10 cellular contexts compared by ENCODE assay signal in genomic region chr17:7673239-7673638, GRCh38. TPM values are rescaled to one million over a fixed set of nuclear protein-coding genes. Genes with fewer than 3 reads are reported as not detected.
DNase-seq lines count a peak whose midpoint lies in the region; ATAC-seq and TF ChIP-seq lines count a peak whose summit lies in the region.
"Had no signal": no experiment of that assay in that cellular context is flagged by ENCODE, and none has a peak within 500 bp of the region (broad histone marks: within the 10 kb centered on the region; RNA-seq: fewer than 3 reads in every experiment).

No MANE protein-coding gene starts in this region.

- no TSS peak for BruUV-seq in PC-9 (replicated peaks; lab: Mats Ljungman, UMichigan)

- CTCF ChIA-PET in SK-N-SH (lab: Yijun Ruan, JAX) (interaction anchor here (0.8 to 6.6 kb wide), 11 partner anchors 11 to 83 kb away, joined by 3 to 47 read pairs (median 5); partner anchors contain the start of genes ATP1B2, DNAH2, FXR2 and SAT2), PC-9 (lab: Charles Lee) (no interaction called here), RWPE1 (lab: Yijun Ruan, JAX) (interaction anchor here (0.5 to 1.6 kb wide), 5 partner anchors 14 to 331 kb away, joined by 3 to 7 read pairs (median 3); partner anchors contain the start of genes TP53 and WRAP53)

- H3F3A ChIP-seq in SK-N-SH (replicated peaks; ENCODE audit: insufficient read depth) (no peaks in the 10 kb centered on the region), PC-9 (ENCODE audit: insufficient read depth, low read depth) (no peaks in the 10 kb centered on the region; the same call in 1 of the 2 replicates)

- TF ChIP-seq CTCF in SK-N-SH (IDR thresholded peaks at IDR 0.05), result peak; percentile 56
- TF ChIP-seq CTCF in PC-9 (conservative IDR thresholded peaks at IDR 0.05), result peak; percentile 59
- TF ChIP-seq CTCF in RWPE1 (conservative IDR thresholded peaks at IDR 0.05; ENCODE audit: low read depth), result no peak

- no peaks in the 10 kb centered on the region for H3K27me3 ChIP-seq in SK-N-SH (ENCODE audit: insufficient read depth)
- no peaks in the 10 kb centered on the region for H3K27me3 ChIP-seq in PC-9 (ENCODE audit: insufficient read depth, low read depth)
- H3K27me3 ChIP-seq: tibial artery had no signal

- intact Hi-C loops in PC-9 (cut with micrococcal nuclease; ENCODE audit: unreplicated experiment), result no loop called here

- no peak overlapping the region for H2AFZ ChIP-seq in SK-N-SH (ENCODE audit: low read depth)
- H2AFZ ChIP-seq in PC-9, result no peak overlapping the region

- DNase-seq in SK-N-SH, result no peak
- DNase-seq in PC-9, result no peak
- peak; percentile 13 for DNase-seq in dermis blood vessel endothelial cell
- DNase-seq in stimulated activated CD4-positive, alpha-beta T cell treated with anti-CD3 and anti-CD28 coated beads, Interleukin-4, amount 100 ng/mL, for 4 hours, result peak; percentile 18 to 22
- DNase-seq in Ammon's horn (ENCODE audit: low spot score), result no peak
- DNase-seq in RWPE1 (ENCODE audit: low spot score), result no peak
- DNase-seq: tibial artery had no signal

- H3K9me3 ChIP-seq in SK-N-SH, result no peaks in the 10 kb centered on the region
- H3K9me3 ChIP-seq in PC-9 (ENCODE audit: insufficient read depth, low read depth), result peaks cover 7% of the 10 kb centered on the region; the same call in 1 of the 2 replicates

- H3K9me2 ChIP-seq in SK-N-SH (no peaks in the 10 kb centered on the region), PC-9 (ENCODE audit: insufficient read depth) (no peaks in the 10 kb centered on the region)

- peaks cover 20% of the 10 kb centered on the region; the same call in 1 of the 2 replicates for H3K79me2 ChIP-seq in SK-N-SH (ENCODE audit: insufficient read depth)
- no peaks in the 10 kb centered on the region for H3K79me2 ChIP-seq in PC-9 (ENCODE audit: low read depth)

- no peak overlapping the region; a peak in 1 of 4 replicates for H3K4me3 ChIP-seq in SK-N-SH (ENCODE audit: low read depth in 2 of 2, low read length in 1 of 2)
- no peak overlapping the region for H3K4me3 ChIP-seq in PC-9
- H3K4me3 ChIP-seq: tibial artery had no signal

- TF ChIP-seq RAD21 in SK-N-SH (IDR thresholded peaks at IDR 0.05; ENCODE audit: low read length), result peak; percentile 29; the same call in 1 of the 2 replicates

- POLR2A ChIA-PET in SK-N-SH (lab: Yijun Ruan, JAX) (interaction anchor here (0.8 kb wide), 1 partner anchor 13 kb away, joined by 5 read pairs; no protein-coding TSS in a partner anchor), PC-9 (lab: Charles Lee; ENCODE audit: unreplicated experiment) (no interaction called here), RWPE1 (lab: Yijun Ruan, JAX; ENCODE audit: low non-redundant PET) (no interaction called here)

- H3K36me3 ChIP-seq in SK-N-SH (replicated peaks in 1 of 2; ENCODE audit: control insufficient read depth in 1 of 2, insufficient read depth in 2 of 2, low read length in 1 of 2), result peaks cover 50% of the 10 kb centered on the region in 2 experiments
- peaks cover 18% of the 10 kb centered on the region; the same call in 1 of the 2 replicates for H3K36me3 ChIP-seq in PC-9 (ENCODE audit: low read depth)

- no peaks in the 10 kb centered on the region for H3K4me1 ChIP-seq in SK-N-SH (ENCODE audit: control insufficient read depth in 1 of 2, insufficient read depth in 2 of 2, low read depth in 1 of 2, low read length in 1 of 2)
- no peaks in the 10 kb centered on the region for H3K4me1 ChIP-seq in PC-9 (replicated peaks; ENCODE audit: insufficient read depth)
- H3K4me1 ChIP-seq: tibial artery had no signal

- WGBS in SK-N-SH (ENCODE audit: low lambda C conversion rate), result 98% methylated on average over 2 of the region's 2 CpGs

- H3K4me2 ChIP-seq in SK-N-SH, result no peak overlapping the region
- H3K4me2 ChIP-seq in PC-9, result no peak overlapping the region

- ATAC-seq in SK-N-SH treated with all-trans-retinoic acid at 6 μM for 48 hours (no peak), HG03442 (IDR thresholded peaks at IDR 0.05; ENCODE audit: unreplicated experiment) (no peak)

- H4K20me1 ChIP-seq in SK-N-SH (ENCODE audit: insufficient read depth), result no peaks in the 10 kb centered on the region; the same call in 1 of the 2 replicates
- H4K20me1 ChIP-seq in PC-9 (ENCODE audit: insufficient read depth), result no peaks in the 10 kb centered on the region

- H3K9ac ChIP-seq in SK-N-SH, result no peak overlapping the region

- TF ChIP-seq EP300 in SK-N-SH (IDR thresholded peaks at IDR 0.05; ENCODE audit: borderline replicate concordance in 1 of 2, low read depth in 1 of 2, low read length in 1 of 2), result no peak

- H3K27ac ChIP-seq in SK-N-SH (ENCODE audit: low read depth in 2 of 2, low read length in 1 of 2) (no peak overlapping the region), PC-9 (no peak overlapping the region), RWPE1 (no peak overlapping the region)
- H3K27ac ChIP-seq: tibial artery had no signal

TF ChIP-seq in SK-N-SH, 30 proteins besides CTCF, POLR2A, EP300 and RAD21:
- TF ChIP-seq GABPA (IDR thresholded peaks at IDR 0.05; ENCODE audit: low read depth) (no peak), FOXJ3 (CRISPR knock-in tag; IDR thresholded peaks at IDR 0.05) (no peak), TEAD4 (IDR thresholded peaks at IDR 0.05; ENCODE audit: borderline replicate concordance, insufficient read depth) (no peak), GATA2 (CRISPR knock-in tag; IDR thresholded peaks at IDR 0.05) (no peak), SIN3A (IDR thresholded peaks at IDR 0.05; ENCODE audit: borderline replicate concordance, low read depth, low read length) (no peak)
- TF ChIP-seq, protein P1, sequence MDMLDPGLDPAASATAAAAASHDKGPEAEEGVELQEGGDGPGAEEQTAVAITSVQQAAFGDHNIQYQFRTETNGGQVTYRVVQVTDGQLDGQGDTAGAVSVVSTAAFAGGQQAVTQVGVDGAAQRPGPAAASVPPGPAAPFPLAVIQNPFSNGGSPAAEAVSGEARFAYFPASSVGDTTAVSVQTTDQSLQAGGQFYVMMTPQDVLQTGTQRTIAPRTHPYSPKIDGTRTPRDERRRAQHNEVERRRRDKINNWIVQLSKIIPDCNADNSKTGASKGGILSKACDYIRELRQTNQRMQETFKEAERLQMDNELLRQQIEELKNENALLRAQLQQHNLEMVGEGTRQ (IDR thresholded peaks at IDR 0.05; ENCODE audit: borderline replicate concordance, low read depth, low read length), result no peak

TF ChIP-seq in SK-N-SH treated with all-trans-retinoic acid at 6 μM for 48 hours, 23 proteins besides CTCF, POLR2A, EP300 and RAD21 (continues in another document):
- no peak for TF ChIP-seq GLIS3 (CRISPR knock-in tag; IDR thresholded peaks at IDR 0.05)
- TF ChIP-seq OSR1 (CRISPR knock-in tag; IDR thresholded peaks at IDR 0.05), result no peak
- TF ChIP-seq SNAI2 (CRISPR knock-in tag; IDR thresholded peaks at IDR 0.05), result no peak
- TF ChIP-seq TSHZ2 (CRISPR knock-in tag; IDR thresholded peaks at IDR 0.05), result no peak
- TF ChIP-seq ZFP30 (CRISPR knock-in tag; IDR thresholded peaks at IDR 0.05), result no peak
- TF ChIP-seq CSDC2 (CRISPR knock-in tag; IDR thresholded peaks at IDR 0.05), result no peak
- TF ChIP-seq TCF4 (CRISPR knock-in tag; IDR thresholded peaks at IDR 0.05; ENCODE audit: borderline replicate concordance), result no peak
- TF ChIP-seq PPARA (CRISPR knock-in tag; IDR thresholded peaks at IDR 0.05; ENCODE audit: borderline replicate concordance), result no peak
- no peak for TF ChIP-seq TOX (CRISPR knock-in tag; IDR thresholded peaks at IDR 0.05; ENCODE audit: borderline replicate concordance)

RNA-seq across cellular contexts. Expression of gene TP53, which starts 14.1 kb away (rescaled TPM):
- 47.3 and 62.6 TPM in 2 replicates for polyA plus RNA-seq in SK-N-SH (2012; rRNA removed)
- 48.0 and 54.3 TPM in 2 replicates for polyA plus RNA-seq in SK-N-SH (2012; cell fraction: cytosol; rRNA removed)
- 75.6 and 79.8 TPM in 2 replicates for polyA plus RNA-seq in SK-N-SH (2012; cell fraction: nucleus; rRNA removed)
- total RNA-seq in PC-9 (2021) (307 and 340 TPM in 2 replicates), dermis blood vessel endothelial cell (36.1 and 69.7 TPM in 2 replicates)

RNA-seq across cellular contexts. Expression of gene WRAP53, which starts 15.0 kb away (rescaled TPM):
- polyA plus RNA-seq in SK-N-SH (2012; rRNA removed), result 6.6 and 8.6 TPM in 2 replicates
- polyA plus RNA-seq in SK-N-SH (2012; cell fraction: cytosol; rRNA removed), result 3.4 and 4.4 TPM in 2 replicates
- polyA plus RNA-seq in SK-N-SH (2012; cell fraction: nucleus; rRNA removed), result 13.1 and 15.7 TPM in 2 replicates
- total RNA-seq in PC-9 (2021) (31.9 and 37.2 TPM in 2 replicates), dermis blood vessel endothelial cell (7.1 and 11.2 TPM in 2 replicates)

RNA-seq across cellular contexts. Expression of gene ATP1B2, which starts 22.5 kb away (rescaled TPM):
- 0.05 and 0.08 TPM in 2 replicates for polyA plus RNA-seq in SK-N-SH (2012; rRNA removed)
- 0.05 and 0.12 TPM in 2 replicates for polyA plus RNA-seq in SK-N-SH (2012; cell fraction: cytosol; rRNA removed)
- 0.09 and 0.15 TPM in 2 replicates for polyA plus RNA-seq in SK-N-SH (2012; cell fraction: nucleus; rRNA removed)
- total RNA-seq in PC-9 (2021), result 0.63 and 0.73 TPM in 2 replicates
- not detected in 2 replicates for total RNA-seq in dermis blood vessel endothelial cell
- total RNA-seq: mononuclear cell had no signal

RNA-seq across cellular contexts. Expression of gene EFNB3, which starts 31.8 kb away (rescaled TPM):
- polyA plus RNA-seq in SK-N-SH (2012; rRNA removed), result 26.1 and 32.4 TPM in 2 replicates
- 21.0 and 25.2 TPM in 2 replicates for polyA plus RNA-seq in SK-N-SH (2012; cell fraction: cytosol; rRNA removed)
- 35.5 and 47.9 TPM in 2 replicates for polyA plus RNA-seq in SK-N-SH (2012; cell fraction: nucleus; rRNA removed)
- 1.5 and 1.6 TPM in 2 replicates for total RNA-seq in PC-9 (2021)
- total RNA-seq in dermis blood vessel endothelial cell, result 0.14 and 0.51 TPM in 2 replicates
- total RNA-seq: mononuclear cell had no signal

RNA-seq across cellular contexts. Expression of gene SHBG, which starts 43.3 kb away (rescaled TPM):
- polyA plus RNA-seq in SK-N-SH (2012; rRNA removed), result 0.70 and 1.1 TPM in 2 replicates
- polyA plus RNA-seq in SK-N-SH (2012; cell fraction: cytosol; rRNA removed), result 0.33 and 0.39 TPM in 2 replicates
- 1.6 and 1.8 TPM in 2 replicates for polyA plus RNA-seq in SK-N-SH (2012; cell fraction: nucleus; rRNA removed)
- 0.52 and 1.0 TPM in 2 replicates for total RNA-seq in PC-9 (2021)
- 0.51 TPM in 1 of 2 replicates, not detected in the other for total RNA-seq in dermis blood vessel endothelial cell
- total RNA-seq: mononuclear cell had no signal

Comparison
In these comparisons a context has a peak if more than half of its experiments do, and no peak if none do; other contexts are left out.
1. DNase-seq: peak in dermis blood vessel endothelial cell (single experiment) and stimulated activated CD4-positive, alpha-beta T cell treated with anti-CD3 and anti-CD28 coated beads, Interleukin-4, amount 100 ng/mL, for 4 hours (2 of 2); none in SK-N-SH (single experiment), PC-9 (0 of 2), Ammon's horn (single experiment) and RWPE1 (single experiment).